In genomic region chr6:12288844-12289654, GRCh38 we compare ENCODE assay signal across 8 cellular contexts. TPM values are rescaled to one million over a fixed set of nuclear protein-coding genes. Genes with fewer than 3 reads are reported as not detected.
DNase-seq lines count a peak whose midpoint lies in the region; ATAC-seq, FAIRE-seq and TF ChIP-seq lines count a peak whose summit lies in the region.

No MANE protein-coding gene starts in this region.

- peak; percentile 83 for TF ChIP-seq RAD21 in IMR-90 (IDR thresholded peaks at IDR 0.05; ENCODE audit: low read length)
- peak; percentile 90 for TF ChIP-seq RAD21 in K562 (CRISPR knock-in tag; conservative IDR thresholded peaks at IDR 0.05 in 1 of 2, IDR thresholded peaks at IDR 0.05 in 1 of 2)

- H3K27me3 ChIP-seq in IMR-90 (ENCODE audit: control insufficient read depth, insufficient read depth, low read length) = no peaks in the 10 kb centered on the region
- H3K27me3 ChIP-seq in K562 (ENCODE audit: control insufficient read depth in 2 of 2, insufficient read depth in 2 of 2, low read length in 2 of 2) = peaks cover 24 to 37% of the 10 kb centered on the region in 2 experiments
- no peaks in the 10 kb centered on the region for H3K27me3 ChIP-seq in small intestine (ENCODE audit: control insufficient read depth in 2 of 2, insufficient read depth in 2 of 2, low read length in 2 of 2)

- peak overlapping the region; percentile 94 for H3K23ac ChIP-seq in IMR-90 (ENCODE audit: low read depth, low read length)

- no peaks in the 10 kb centered on the region for H3K9me1 ChIP-seq in IMR-90 (ENCODE audit: insufficient read depth, low read length)
- H3K9me1 ChIP-seq in K562 (ENCODE audit: control insufficient read depth, insufficient read depth, low read length) = no peaks in the 10 kb centered on the region

- intact Hi-C loops in IMR-90 (cut with micrococcal nuclease) = loop anchor here (1.0 to 10.0 kb wide), 5 partner anchors 55 to 703 kb away; no protein-coding TSS in a partner anchor
- intact Hi-C loops in K562 (cut with micrococcal nuclease) = loop anchor here (1.0 to 2.0 kb wide), 2 partner anchors 634 to 702 kb away; no protein-coding TSS in a partner anchor

- H3K4me3 ChIP-seq in IMR-90 (ENCODE audit: insufficient read depth, low read depth, low read length) (peak overlapping the region; percentile 74), K562 (no peak overlapping the region), small intestine (ENCODE audit: low read depth in 1 of 2, low read length in 2 of 2) (peak overlapping the region in 1 of 2 donors; percentile 52)

- dilution Hi-C loops in IMR-90 (cut with HindIII; ENCODE audit: low sequenced_read_pairs, unreplicated experiment) = no loop called here

- peaks cover 13 to 19% (median 16%) of the 10 kb centered on the region in 3 donors for H3K4me1 Mint-ChIP-seq in T-cell

- peak overlapping the region; percentile 90 for H2BK15ac ChIP-seq in IMR-90 (ENCODE audit: low read depth, low read length)

- H3K27me3 Mint-ChIP-seq in T-cell = peaks cover 25 to 47% of the 10 kb centered on the region in 2 donors

- H3K4ac ChIP-seq in IMR-90 (ENCODE audit: low read depth, low read length) = peak overlapping the region; percentile 92

- H4K20me1 ChIP-seq in IMR-90 (ENCODE audit: insufficient read depth, low read length) (no peaks in the 10 kb centered on the region), K562 (replicated peaks; ENCODE audit: control insufficient read depth, insufficient read depth, low read length) (no peaks in the 10 kb centered on the region)

- peak overlapping the region; percentile 98 for H2BK20ac ChIP-seq in IMR-90 (ENCODE audit: low read depth, low read length)

- H3K4me3 Mint-ChIP-seq in T-cell = peak overlapping the region; percentile 84 to 88 (median 85)

- FAIRE-seq in K562 (lab: Jason Lieb, UNC) (peak; percentile 92), small intestine (lab: Jason Lieb, UNC) (no peak)

- peak overlapping the region; percentile 92 for H2BK120ac ChIP-seq in IMR-90 (ENCODE audit: low read depth, low read length)

- TF ChIP-seq POLR2A in IMR-90 (IDR thresholded peaks at IDR 0.05; ENCODE audit: low read depth, low read length) (no peak), K562 (conservative IDR thresholded peaks at IDR 0.05) (no peak)

- H3K4me1 ChIP-seq in IMR-90 (ENCODE audit: control insufficient read depth, insufficient read depth, low read length) = peaks cover 12% of the 10 kb centered on the region
- peaks cover 0 to 10% of the 10 kb centered on the region in 2 experiments; a peak in 2 of 5 replicates for H3K4me1 ChIP-seq in K562 (replicated peaks in 1 of 2; ENCODE audit: control insufficient read depth in 2 of 2, insufficient read depth in 2 of 2, low read length in 2 of 2)
- no peaks in the 10 kb centered on the region for H3K4me1 ChIP-seq in small intestine (ENCODE audit: control insufficient read depth in 2 of 2, insufficient read depth in 1 of 2, low read depth in 1 of 2, low read length in 1 of 2)

- H3K9ac ChIP-seq in IMR-90 (ENCODE audit: low read depth, low read length) (peak overlapping the region; percentile 89), K562 (ENCODE audit: insufficient read depth in 1 of 2, low read depth in 2 of 2, low read length in 2 of 2) (no peak overlapping the region)

- BruUV-seq in IMR-90 (replicated peaks; lab: Mats Ljungman, UMichigan) = no TSS peak
- BruUV-seq in K562 (replicated peaks; lab: Mats Ljungman, UMichigan) = no TSS peak

- peak overlapping the region; percentile 98 for H3K56ac ChIP-seq in IMR-90 (ENCODE audit: extremely low read depth, insufficient read depth, low read length)

- TF ChIP-seq CTCF in GM12801 (IDR thresholded peaks at IDR 0.05; ENCODE audit: extremely low read depth, insufficient read length) (peak; percentile 79), IMR-90 (conservative IDR thresholded peaks at IDR 0.05; ENCODE audit: low read depth, low read length) (peak; percentile 90), K562 (IDR thresholded peaks at IDR 0.05 in 2 of 3, conservative IDR thresholded peaks at IDR 0.05 in 1 of 3; ENCODE audit: insufficient read depth in 2 of 3, low read depth in 1 of 3, low read length in 3 of 3) (peak; percentile 80 to 84 (median 81))

- peak; percentile 74 for DNase-seq in IMR-90
- peak in 26 of 34 experiments; percentile 2 to 47 (median 24) for DNase-seq in T-cell
- peak; percentile 68 to 78 (median 72) for DNase-seq in K562 (ENCODE audit: extremely low read depth in 1 of 4, low spot score in 3 of 4)
- peak; percentile 76 for DNase-seq in iPS-NIHi7 (ENCODE audit: extremely low spot score)
- peak; percentile 72 for DNase-seq in small intestine

- no peak overlapping the region for H3K27ac Mint-ChIP-seq in T-cell

- peak overlapping the region; percentile 83 for H3K27ac ChIP-seq in IMR-90 (ENCODE audit: insufficient read depth, low read length)
- H3K27ac ChIP-seq in K562 (ENCODE audit: extremely low read depth, low read depth, low read length) = no peak overlapping the region
- H3K27ac ChIP-seq in small intestine (ENCODE audit: low read depth in 1 of 2, low read length in 1 of 2) = peak overlapping the region in 1 of 2 donors; percentile 68

- H3K79me1 ChIP-seq in IMR-90 (ENCODE audit: low read depth in 1 of 2, low read length in 2 of 2) = peaks cover 6 to 16% of the 10 kb centered on the region in 2 experiments; a peak in 3 of 4 replicates

- H3K18ac ChIP-seq in IMR-90 (ENCODE audit: low read depth, low read length) = peak overlapping the region; percentile 95

- in situ Hi-C loops in IMR-90 (cut with MboI; ENCODE audit: low sequenced_read_pairs) = loop anchor here (5.0 kb wide), 1 partner anchor 702 kb away; no protein-coding TSS in a partner anchor
- in situ Hi-C loops in K562 (cut with MboI) = no loop called here

- no peak for TF ChIP-seq EP300 in K562 (IDR thresholded peaks at IDR 0.05; ENCODE audit: low read length)

- WGBS in IMR-90 (ENCODE audit: extremely low coverage in 2 of 2, insufficient read length in 1 of 2), 2 experiments = 88% methylated on average over 2 of the region's 10 CpGs; no CpG with 5 or more reads in 1 of the 2 experiments
- WGBS in K562 (ENCODE audit: insufficient coverage, low coverage, missing lambda C conversion rate) = 2% methylated on average over 10 of the region's 10 CpGs
- 29 to 36% (median 33%) methylated on average over 10 of the region's 10 CpGs for WGBS in small intestine, 3 donors

- H3K14ac ChIP-seq in IMR-90 (replicated peaks; ENCODE audit: low read depth, low read length) = peak overlapping the region; percentile 93

- H3K9me3 Mint-ChIP-seq in T-cell = no peaks in the 10 kb centered on the region

- H4K8ac ChIP-seq in IMR-90 (ENCODE audit: low read depth in 2 of 2, low read length in 2 of 2) = peak overlapping the region; percentile 45 to 81

- H3K4me2 ChIP-seq in IMR-90 (ENCODE audit: low read depth, low read length) = peak overlapping the region; percentile 98
- no peak overlapping the region for H3K4me2 ChIP-seq in K562 (ENCODE audit: insufficient read depth, low read length)

- no peak overlapping the region; the same call in 1 of the 2 replicates for H2AK5ac ChIP-seq in IMR-90 (ENCODE audit: low read depth, low read length)

- ATAC-seq in IMR-90 (ENCODE audit: low read depth) (peak; percentile 49), T-cell (replicated peaks in 1 of 4) (peak in 3 of 4 experiments; percentile 54 to 68 (median 66)), K562 (peak; percentile 86), GM19023 (IDR thresholded peaks at IDR 0.05; ENCODE audit: unreplicated experiment) (no peak), HG03469 (IDR thresholded peaks at IDR 0.05; ENCODE audit: unreplicated experiment) (no peak)

- H3K36me3 ChIP-seq in IMR-90 (ENCODE audit: control insufficient read depth, insufficient read depth, low read length) (no peaks in the 10 kb centered on the region; the same call in 1 of the 2 replicates), K562 (ENCODE audit: control insufficient read depth, insufficient read depth, low read length) (no peaks in the 10 kb centered on the region), small intestine (ENCODE audit: control insufficient read depth in 2 of 2, insufficient read depth in 2 of 2, low read length in 2 of 2) (no peaks in the 10 kb centered on the region)

- no peaks in the 10 kb centered on the region for H3K36me3 Mint-ChIP-seq in T-cell

- no peaks in the 10 kb centered on the region for H3K9me3 ChIP-seq in IMR-90 (ENCODE audit: control insufficient read depth, insufficient read depth, low read length)
- no peaks in the 10 kb centered on the region for H3K9me3 ChIP-seq in K562 (replicated peaks; ENCODE audit: control insufficient read depth, insufficient read depth, low read depth, low read length)
- H3K9me3 ChIP-seq in small intestine (ENCODE audit: control insufficient read depth, low read depth) = no peaks in the 10 kb centered on the region

- peak overlapping the region; percentile 86 for H4K5ac ChIP-seq in IMR-90 (ENCODE audit: low read depth, low read length)

- no peak overlapping the region for H2AK9ac ChIP-seq in IMR-90 (replicated peaks; ENCODE audit: low read depth, low read length, poor library complexity)

- POLR2A ChIA-PET in IMR-90 (lab: Charles Lee; ENCODE audit: unreplicated experiment) (interaction anchor here (0.6 kb wide), 1 partner anchor 159 kb away, joined by 5 read pairs; no protein-coding TSS in a partner anchor), T-cell (lab: Charles Lee) (interaction anchor here in 1 of 2 donors (0.6 kb wide), 2 partner anchors 274 to 278 kb away, joined by 3 read pairs; no protein-coding TSS in a partner anchor), K562 (lab: Yijun Ruan, JAX) (interaction anchor here (0.5 to 2.0 kb wide), 5 partner anchors 32 to 705 kb away, joined by 3 to 4 read pairs (median 3); no protein-coding TSS in a partner anchor)

- H4K91ac ChIP-seq in IMR-90 (ENCODE audit: insufficient read depth, low read depth, low read length) = peak overlapping the region; percentile 94

- CTCF ChIA-PET in IMR-90 (lab: Yijun Ruan, JAX) (interaction anchor here (0.6 to 4.2 kb wide), 21 partner anchors 9 to 1286 kb away, joined by 3 to 21 read pairs (median 4); no protein-coding TSS in a partner anchor), T-cell (lab: Charles Lee) (interaction anchor here (0.6 to 1.8 kb wide), 10 partner anchors 11 to 633 kb away, joined by 3 to 10 read pairs (median 4); no protein-coding TSS in a partner anchor), K562 (lab: Yijun Ruan, JAX; ENCODE audit: low intra/inter-chr PET ratio) (interaction anchor here (0.8 to 2.1 kb wide), 5 partner anchors 589 to 704 kb away, joined by 3 to 15 read pairs (median 4); no protein-coding TSS in a partner anchor)

- peak overlapping the region; percentile 88 for H2AFZ ChIP-seq in IMR-90 (replicated peaks; ENCODE audit: low read length, poor library complexity)
- no peak overlapping the region for H2AFZ ChIP-seq in K562 (ENCODE audit: low read depth, low read length)

- peak overlapping the region; percentile 83 for H2BK5ac ChIP-seq in IMR-90 (ENCODE audit: low read depth, low read length, poor library complexity, severe bottlenecking)

- H3K79me2 ChIP-seq in K562 (ENCODE audit: control insufficient read depth, insufficient read depth, low read length) = no peaks in the 10 kb centered on the region

RNA-seq across cellular contexts. Expression of gene EDN1, which starts 1.1 kb away (rescaled TPM):
- 5.6 and 8.6 TPM in 2 replicates for total RNA-seq in IMR-90 (2012; rRNA removed)
- polyA plus RNA-seq in IMR-90 (2012; rRNA removed) = 8.5 and 9.0 TPM in 2 replicates
- polyA plus RNA-seq in IMR-90 (2012; cell fraction: cytosol; rRNA removed) = 3.2 and 5.6 TPM in 2 replicates
- 7.5 and 15.6 TPM in 2 replicates for polyA plus RNA-seq in IMR-90 (2012; cell fraction: nucleus; rRNA removed; ENCODE audit: low replicate concordance)
- total RNA-seq in T-cell = 1 to 10 TPM in 1 of 5 donors, under 1 TPM in 4; 0.44 to 1.2 (median 0.79) TPM
- total RNA-seq in K562 (2011; cell fraction: chromatin; rRNA removed; ENCODE audit: low replicate concordance) = not detected in 2 replicates
- not detected in 2 replicates for total RNA-seq in K562 (2011; cell fraction: nucleolus; rRNA removed)
- total RNA-seq in K562 (2011; cell fraction: nucleoplasm; rRNA removed) = not detected in 2 replicates
- total RNA-seq in K562 (2014; rRNA removed) = not detected in 2 replicates
- not detected in 2 replicates for total RNA-seq in K562 (2014; rRNA removed; fragmentation: Illumina TruSeq; extraction: Trizol)
- total RNA-seq in K562 (2015; rRNA removed; fragmentation: Illumina TruSeq; extraction: Trizol) = 0.08 TPM in 1 of 2 replicates, not detected in the other
- not detected in 2 replicates for total RNA-seq in K562 (2021)
- 0.03 TPM in 1 of 2 replicates, not detected in the other for polyA plus RNA-seq in K562 (2011; rRNA removed)
- polyA plus RNA-seq in K562 (2011; cell fraction: cytosol; rRNA removed) = 0.06 and 0.07 TPM in 2 replicates
- polyA plus RNA-seq in K562 (2011; cell fraction: nucleus; rRNA removed) = 0.10 and 0.25 TPM in 2 replicates
- polyA plus RNA-seq in K562 (2012) = 0.05 and 0.10 TPM in 2 replicates
- polyA plus RNA-seq in K562 (2014; fragmentation: Illumina TruSeq; extraction: Trizol) = 0.06 and 0.07 TPM in 2 replicates
- not detected for polyA plus RNA-seq in K562 (2014; fragmentation: Nextera tagmentation; extraction: Ambion mirVana)
- 0.07 TPM in 1 of 2 replicates, not detected in the other for polyA plus RNA-seq in K562 (2014; rRNA removed)
- polyA minus RNA-seq in K562 (2011; rRNA and poly(A)+ RNA removed) = not detected in 2 replicates
- polyA minus RNA-seq in K562 (2011; cell fraction: cytosol; rRNA and poly(A)+ RNA removed) = not detected in 2 replicates
- polyA minus RNA-seq in K562 (2011; cell fraction: nucleus; rRNA and poly(A)+ RNA removed) = not detected in 2 replicates
- polyA plus RNA-seq in small intestine = 10 to 100 TPM in 1 of 3 donors, 1 to 10 TPM in 2; 7.3 to 10.1 (median 9.7) TPM

Comparison
In these comparisons a context has a peak if more than half of its experiments do, and no peak if none do; other contexts are left out.
1. ATAC-seq: peak in IMR-90 (single experiment), T-cell (3 of 4) and K562 (single experiment); none in GM19023 (single experiment) and HG03469 (single experiment).
2. DNase-seq: peak in every context shown above with its lines; median percentile 76 in iPS-NIHi7; 74 in IMR-90; 72 in K562; 72 in small intestine; 24 in T-cell.
3. Peak in every context shown above with its lines, with median percentiles within 50 percentile points of each other: CTCF ChIP-seq.